20 cellular contexts compared by ENCODE assay signal in the genomic region with DNA sequence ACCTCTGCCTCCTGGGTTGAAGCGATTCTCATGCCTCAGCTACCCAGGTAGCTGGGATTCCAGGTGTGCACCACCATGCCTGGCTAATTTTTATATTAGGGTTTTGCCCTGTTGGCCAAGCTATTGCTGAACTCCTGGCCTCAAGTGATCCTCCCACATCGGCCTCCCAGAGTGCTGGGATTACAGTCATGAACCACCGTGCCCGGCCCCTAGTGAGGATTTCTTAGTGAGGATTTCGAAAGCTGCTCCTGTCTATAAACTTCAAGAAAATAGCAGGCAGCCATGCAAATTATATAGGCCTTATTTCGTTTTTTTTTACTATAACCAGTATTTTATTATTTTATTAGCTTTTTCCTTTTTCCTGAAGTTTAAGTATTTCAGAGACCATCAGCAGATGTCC.
"Had no signal": no experiment of that assay in that cellular context is flagged by ENCODE, and none has a peak within 500 bp of the region (broad histone marks: within the 10 kb centered on the region; RNA-seq: fewer than 3 reads in every experiment).

No MANE protein-coding gene starts in this region.

- H3K27me3 ChIP-seq: ascending aorta, brain microvascular endothelial cell, right lobe of liver, stomach, testis had no signal

- DNase-seq: activated CD4-positive, alpha-beta memory T cell treated with anti-CD3 and anti-CD28 coated beads, Interleukin-2, amount 10 ng/mL, durations not matched to agents 7 days and 5 days; activated CD4-positive, alpha-beta T cell treated with anti-CD3 and anti-CD28 coated beads, Interleukin-2, amount 10 ng/mL, durations not matched to agents 24 days and 14 days; activated CD8-positive, alpha-beta memory T cell treated with anti-CD3 and anti-CD28 coated beads, Interleukin-2, amount 10 ng/mL, durations not matched to agents 7 days and 5 days; activated gamma-delta T cell; brain microvascular endothelial cell; caudate nucleus; heart right ventricle; islet precursor cell; naive thymus-derived CD8-positive, alpha-beta T cell; right lobe of liver; stimulated activated CD4-positive, alpha-beta T cell treated with anti-CD3 and anti-CD28 coated beads, Interleukin-2, amount 100 ng/mL, for 24 hours; stomach; SW 1271; T-helper 17 cell had no signal

- H3K9ac ChIP-seq: parathyroid adenoma had no signal

- H3K36me3 ChIP-seq: right lobe of liver had no signal

- H3K4me1 ChIP-seq: ascending aorta had no signal

- H2AFZ ChIP-seq: parathyroid adenoma had no signal

- H3K4me3 ChIP-seq: ascending aorta, heart right ventricle, lung, right lobe of liver, skin epidermis, stomach, testis had no signal

- H3K9me3 ChIP-seq: ascending aorta, heart right ventricle, right lobe of liver, stomach, testis had no signal

- H3K27ac ChIP-seq: ascending aorta, brain microvascular endothelial cell, parathyroid adenoma, right lobe of liver, testis had no signal

- ATAC-seq: activated CD8-positive, alpha-beta memory T cell treated with anti-CD3 and anti-CD28 coated beads, Interleukin-2, amount 10 ng/mL, durations not matched to agents 7 days and 5 days; naive thymus-derived CD8-positive, alpha-beta T cell; stimulated activated memory B cell treated with anti-CD40 and anti-IgM and Interleukin-4, amounts not matched to agents 10 μg/mL and 1 μg/mL and 100 μg/mL, for 72 hours; T-helper 17 cell had no signal
